32 cellular contexts compared by ENCODE assay signal in genomic region chr6:87793340-87793739, GRCh38.
"Had no signal": no experiment of that assay in that cellular context is flagged by ENCODE, and none has a peak within 500 bp of the region (broad histone marks: within the 10 kb centered on the region; RNA-seq: fewer than 3 reads in every experiment).

No MANE protein-coding gene starts in this region.

- H3K27ac Mint-ChIP-seq: activated B cell treated with CpG ODN at 0.5 μM for 24 hours; activated CD8-positive, alpha-beta T cell treated with anti-CD3 and anti-CD28 coated beads for 36 hours; activated naive CD4-positive, alpha-beta T cell treated with anti-CD3 and anti-CD28 coated beads for 36 hours; activated naive CD4-positive, alpha-beta T cell treated with anti-CD3 and anti-CD28 coated beads, Interleukin-2, amount 50 U/mL, for 24 hours; activated naive CD8-positive, alpha-beta T cell treated with anti-CD3 and anti-CD28 coated beads for 36 hours; activated naive CD8-positive, alpha-beta T cell treated with anti-CD3 and anti-CD28 coated beads, Interleukin-2, amount 50 U/mL, for 24 hours; activated T-helper 1 cell treated with anti-CD3 and anti-CD28 coated beads, Interleukin-12 subunit alpha, Interleukin-12 subunit beta, Interleukin-2, Interleukin-4 antibody, amounts not matched to agents 30 ng/mL and 10 ng/mL and 1 ng/mL, durations not matched to agents 14 hours and 24 hours and 36 hours; activated T-helper 2 cell treated with anti-CD3 and anti-CD28 coated beads, Interferon-gamma antibody, Interleukin-2, Interleukin-4, amounts not matched to agents 10 μg/mL and 5 μg/mL and 100 μg/mL, durations not matched to agents 14 hours and 24 hours and 36 hours; T-helper 17 cell; T-helper 2 cell treated with Interferon-gamma antibody and Interleukin-4, amounts not matched to agents 5 μg/mL and 100 μg/mL, for 36 hours had no signal

- H3K36me3 Mint-ChIP-seq: activated naive CD4-positive, alpha-beta T cell treated with anti-CD3 and anti-CD28 coated beads, Interleukin-2, amount 50 U/mL, for 24 hours; activated naive CD8-positive, alpha-beta T cell treated with anti-CD3 and anti-CD28 coated beads for 36 hours had no signal

- H3K27me3 ChIP-seq: adrenal gland, body of pancreas, heart left ventricle had no signal

- H3K4me1 ChIP-seq: body of pancreas had no signal

- H3K27me3 Mint-ChIP-seq: activated B cell treated with CpG ODN at 0.5 μM for 24 hours, T-helper 17 cell had no signal

- H3K36me3 ChIP-seq: adrenal gland, heart left ventricle, WERI-Rb-1 had no signal

- H3K4me1 Mint-ChIP-seq: activated naive CD4-positive, alpha-beta T cell treated with anti-CD3 and anti-CD28 coated beads, Interleukin-2, amount 50 U/mL, for 24 hours; activated naive CD8-positive, alpha-beta T cell treated with anti-CD3 and anti-CD28 coated beads for 36 hours had no signal

- DNase-seq: activated B cell treated with CpG ODN at 0.5 μM for 24 hours; activated CD4-positive, alpha-beta T cell treated with anti-CD3 and anti-CD28 coated beads for 48 hours; activated CD4-positive, alpha-beta T cell treated with anti-CD3 and anti-CD28 coated beads, Interleukin-2, amount 50 U/mL, for 1 hour; activated CD4-positive, alpha-beta T cell treated with anti-CD3 and anti-CD28 coated beads, Interleukin-2, amount 50 U/mL, for 48 hours; activated CD8-positive, alpha-beta memory T cell treated with anti-CD3 and anti-CD28 coated beads for 24 hours; activated CD8-positive, alpha-beta T cell treated with anti-CD3 and anti-CD28 coated beads for 36 hours; activated effector memory CD4-positive, alpha-beta T cell treated with anti-CD3 and anti-CD28 coated beads, Interleukin-2, amount 50 U/mL, for 16 hours; activated naive CD4-positive, alpha-beta T cell treated with anti-CD3 and anti-CD28 coated beads for 36 hours; activated naive CD8-positive, alpha-beta T cell treated with anti-CD3 and anti-CD28 coated beads for 36 hours; activated naive CD8-positive, alpha-beta T cell treated with anti-CD3 and anti-CD28 coated beads, Interleukin-2, amount 50 U/mL, for 24 hours; activated T-cell treated with anti-CD3 and anti-CD28 coated beads, Interleukin-2, amount 50 U/mL, for 4 hours; adrenal gland; amygdala; aorta; body of pancreas; caudate nucleus; cortex of kidney; dermis blood vessel endothelial cell; effector CD4-positive, alpha-beta T cell; foreskin fibroblast; glutamatergic neuron; heart left ventricle; T-helper 1 cell; T-helper 17 cell; T1000; WERI-Rb-1 had no signal

- H3K9me3 Mint-ChIP-seq: activated B cell treated with CpG ODN at 0.5 μM for 24 hours; activated CD8-positive, alpha-beta T cell treated with anti-CD3 and anti-CD28 coated beads for 36 hours; activated naive CD4-positive, alpha-beta T cell treated with anti-CD3 and anti-CD28 coated beads for 36 hours; activated naive CD4-positive, alpha-beta T cell treated with anti-CD3 and anti-CD28 coated beads, Interleukin-2, amount 50 U/mL, for 24 hours; activated naive CD8-positive, alpha-beta T cell treated with anti-CD3 and anti-CD28 coated beads for 36 hours; activated naive CD8-positive, alpha-beta T cell treated with anti-CD3 and anti-CD28 coated beads, Interleukin-2, amount 50 U/mL, for 24 hours; activated T-cell treated with anti-CD3 and anti-CD28 coated beads, Interleukin-2, amount 50 U/mL, for 4 hours; activated T-helper 1 cell treated with anti-CD3 and anti-CD28 coated beads, Interleukin-12 subunit alpha, Interleukin-12 subunit beta, Interleukin-2, Interleukin-4 antibody, amounts not matched to agents 30 ng/mL and 10 ng/mL and 1 ng/mL, durations not matched to agents 14 hours and 24 hours and 36 hours; activated T-helper 2 cell treated with anti-CD3 and anti-CD28 coated beads, Interferon-gamma antibody, Interleukin-2, Interleukin-4, amounts not matched to agents 10 μg/mL and 5 μg/mL and 100 μg/mL, durations not matched to agents 14 hours and 24 hours and 36 hours; T-helper 2 cell treated with Interferon-gamma antibody and Interleukin-4, amounts not matched to agents 5 μg/mL and 100 μg/mL, for 36 hours had no signal

- ATAC-seq: activated CD4-positive, CD25-positive, alpha-beta regulatory T cell treated with anti-CD3 and anti-CD28 coated beads, Interleukin-2, amount 50 U/mL, for 24 hours; activated CD8-positive, alpha-beta T cell treated with anti-CD3 and anti-CD28 coated beads for 36 hours; activated naive CD8-positive, alpha-beta T cell treated with anti-CD3 and anti-CD28 coated beads, Interleukin-2, amount 50 U/mL, for 24 hours; activated T-cell treated with anti-CD3 and anti-CD28 coated beads, Interleukin-2, amount 50 U/mL, for 4 hours; body of pancreas; heart left ventricle; T-helper 17 cell had no signal

- H3K4me3 ChIP-seq: adrenal gland, body of pancreas, heart left ventricle had no signal

- H3K27ac ChIP-seq: adrenal gland, body of pancreas, epithelial cell of prostate, heart left ventricle, WERI-Rb-1 had no signal

- H3K4me3 Mint-ChIP-seq: activated B cell treated with CpG ODN at 0.5 μM for 24 hours; activated CD8-positive, alpha-beta T cell treated with anti-CD3 and anti-CD28 coated beads for 36 hours; activated naive CD4-positive, alpha-beta T cell treated with anti-CD3 and anti-CD28 coated beads for 36 hours; activated naive CD4-positive, alpha-beta T cell treated with anti-CD3 and anti-CD28 coated beads, Interleukin-2, amount 50 U/mL, for 24 hours; activated naive CD8-positive, alpha-beta T cell treated with anti-CD3 and anti-CD28 coated beads for 36 hours; activated naive CD8-positive, alpha-beta T cell treated with anti-CD3 and anti-CD28 coated beads, Interleukin-2, amount 50 U/mL, for 24 hours; activated T-cell treated with anti-CD3 and anti-CD28 coated beads, Interleukin-2, amount 50 U/mL, for 4 hours; activated T-helper 1 cell treated with anti-CD3 and anti-CD28 coated beads, Interleukin-12 subunit alpha, Interleukin-12 subunit beta, Interleukin-2, Interleukin-4 antibody, amounts not matched to agents 30 ng/mL and 10 ng/mL and 1 ng/mL, durations not matched to agents 14 hours and 24 hours and 36 hours; T-helper 17 cell; T-helper 2 cell treated with Interferon-gamma antibody and Interleukin-4, amounts not matched to agents 5 μg/mL and 100 μg/mL, for 36 hours had no signal

- H3K9me3 ChIP-seq: adrenal gland, body of pancreas, heart left ventricle had no signal
